Comparison of ENCODE assay signal across 8 cellular contexts in genomic region chr7:103989785-103990775, GRCh38.
DNase-seq lines count a peak whose midpoint lies in the region; ATAC-seq and TF ChIP-seq lines count a peak whose summit lies in the region.

No MANE protein-coding gene starts in this region.

- TF ChIP-seq CTCF in LNCaP clone FGC (IDR thresholded peaks at IDR 0.05; ENCODE audit: control insufficient read depth, extremely low read depth, insufficient read depth) (0 out of 2 replicates have a peak, but pooled peaks have one; percentile 11), WERI-Rb-1 (IDR thresholded peaks at IDR 0.05; ENCODE audit: low read depth, low read length) (peak; percentile 36)

- peak overlapping the region; percentile 36 for H3K4me3 ChIP-seq in LNCaP clone FGC (ENCODE audit: low read depth, low read length)
- peak overlapping the region; percentile 69 for H3K4me3 ChIP-seq in WERI-Rb-1 (ENCODE audit: low read depth, low read length)
- H3K4me3 ChIP-seq in rectal smooth muscle tissue (ENCODE audit: low read length), result peak overlapping the region; percentile 51

- H3K27ac ChIP-seq in WERI-Rb-1 (peak overlapping the region; percentile 32; the same call in 1 of the 2 replicates), rectal smooth muscle tissue (ENCODE audit: low read depth, low read length) (no peak overlapping the region)

- no peak for ATAC-seq in HG03196 (IDR thresholded peaks at IDR 0.05; ENCODE audit: unreplicated experiment)

- H3K36me3 ChIP-seq in WERI-Rb-1 (no peaks in the 10 kb centered on the region), rectal smooth muscle tissue (ENCODE audit: control insufficient read depth, insufficient read depth, low read length) (no peaks in the 10 kb centered on the region)

- H3K9ac ChIP-seq in rectal smooth muscle tissue (ENCODE audit: low read length), result no peak overlapping the region

- peak; percentile 55 for DNase-seq in DMS53 treated with DMSO at 0.1 percent for 48 hours (lab: John Stamatoyannopoulos, UW; ENCODE audit: unreplicated experiment)
- DNase-seq in LNCaP clone FGC (ENCODE audit: low read depth), result no peak
- DNase-seq in WERI-Rb-1, result peak; percentile 61
- DNase-seq in glomerular visceral epithelial cell (ENCODE audit: extremely low spot score), result peak; percentile 49
- DNase-seq in pons (ENCODE audit: low spot score), result no peak
- DNase-seq in activated gamma-delta T cell treated with Interleukin-2 at 50 U/mL for 16 hours, result no peak

- H3K4me1 ChIP-seq in rectal smooth muscle tissue (ENCODE audit: control insufficient read depth, insufficient read depth, low read length), result no peaks in the 10 kb centered on the region

- no peaks in the 10 kb centered on the region for H3K9me3 ChIP-seq in WERI-Rb-1 (ENCODE audit: severe bottlenecking)

- H3K27me3 ChIP-seq in WERI-Rb-1 (ENCODE audit: insufficient read depth, low read depth, severe bottlenecking), result peaks cover 12% of the 10 kb centered on the region
- H3K27me3 ChIP-seq in rectal smooth muscle tissue (ENCODE audit: control insufficient read depth, insufficient read depth, low read length), result peaks cover 6% of the 10 kb centered on the region

Comparison
In these comparisons a context has a peak if more than half of its experiments do, and no peak if none do; other contexts are left out.
1. DNase-seq: peak in DMS53 treated with DMSO at 0.1 percent for 48 hours (single experiment), WERI-Rb-1 (single experiment) and glomerular visceral epithelial cell (single experiment); none in LNCaP clone FGC (single experiment), pons (single experiment) and activated gamma-delta T cell treated with Interleukin-2 at 50 U/mL for 16 hours (single experiment).
2. Peak in every context shown above with its lines, with median percentiles within 50 percentile points of each other: H3K4me3 ChIP-seq.